ENCODE assay signal across 1 cellular context in the genomic region with DNA sequence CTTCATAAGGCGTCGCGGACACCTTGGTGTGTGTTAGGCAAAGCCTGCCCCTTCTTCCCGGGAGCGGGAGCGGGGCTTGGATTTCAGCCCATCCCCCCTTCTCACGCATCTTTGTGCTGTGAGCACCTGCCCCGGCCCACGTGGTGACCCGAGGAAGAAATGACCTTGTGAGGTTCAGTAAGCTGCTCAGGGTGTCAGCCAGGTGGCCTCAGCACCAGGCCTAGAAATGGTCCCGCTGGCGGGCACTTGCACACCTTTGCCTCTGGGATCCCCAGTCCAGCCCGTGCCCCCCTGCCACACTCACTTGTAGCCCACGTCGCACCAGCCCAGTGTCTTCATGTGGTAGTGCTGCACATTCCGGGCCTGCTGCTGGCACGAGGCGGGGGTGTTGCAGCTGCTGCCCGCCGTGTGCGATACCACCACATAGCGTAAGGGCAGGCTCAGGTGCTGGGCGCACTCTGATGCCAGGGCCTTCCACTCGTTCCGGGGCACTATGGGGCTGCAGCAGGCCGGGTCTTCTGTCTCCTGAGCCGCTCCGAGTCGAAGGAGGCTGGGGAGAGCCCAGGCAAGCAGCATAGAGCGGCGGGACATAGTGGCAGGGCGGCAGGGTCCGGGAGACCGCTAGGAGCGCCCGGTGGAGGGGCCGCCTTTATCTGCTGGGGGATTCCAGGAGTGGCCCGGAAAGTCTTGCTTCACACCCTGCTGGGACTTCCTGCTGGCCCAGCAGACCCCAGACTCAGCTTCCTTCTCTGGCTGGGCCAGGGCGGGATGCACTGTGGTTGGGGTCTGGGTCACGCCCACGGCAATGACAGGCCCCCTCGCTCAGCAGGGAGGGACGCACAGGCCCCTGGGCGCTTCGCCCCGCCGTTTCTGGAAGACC.
TF ChIP-seq lines count a peak whose summit lies in the region.

A gene with protein sequence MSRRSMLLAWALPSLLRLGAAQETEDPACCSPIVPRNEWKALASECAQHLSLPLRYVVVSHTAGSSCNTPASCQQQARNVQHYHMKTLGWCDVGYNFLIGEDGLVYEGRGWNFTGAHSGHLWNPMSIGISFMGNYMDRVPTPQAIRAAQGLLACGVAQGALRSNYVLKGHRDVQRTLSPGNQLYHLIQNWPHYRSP (minus strand): TSS at position 623 of the 880 bp plus-strand sequence. CDS start 32 bp downstream, at position 591.

TF ChIP-seq in WTC11, 78 proteins besides CTCF, POLR2A, EP300 and RAD21 (continued from another document):
- TF ChIP-seq, protein P1, sequence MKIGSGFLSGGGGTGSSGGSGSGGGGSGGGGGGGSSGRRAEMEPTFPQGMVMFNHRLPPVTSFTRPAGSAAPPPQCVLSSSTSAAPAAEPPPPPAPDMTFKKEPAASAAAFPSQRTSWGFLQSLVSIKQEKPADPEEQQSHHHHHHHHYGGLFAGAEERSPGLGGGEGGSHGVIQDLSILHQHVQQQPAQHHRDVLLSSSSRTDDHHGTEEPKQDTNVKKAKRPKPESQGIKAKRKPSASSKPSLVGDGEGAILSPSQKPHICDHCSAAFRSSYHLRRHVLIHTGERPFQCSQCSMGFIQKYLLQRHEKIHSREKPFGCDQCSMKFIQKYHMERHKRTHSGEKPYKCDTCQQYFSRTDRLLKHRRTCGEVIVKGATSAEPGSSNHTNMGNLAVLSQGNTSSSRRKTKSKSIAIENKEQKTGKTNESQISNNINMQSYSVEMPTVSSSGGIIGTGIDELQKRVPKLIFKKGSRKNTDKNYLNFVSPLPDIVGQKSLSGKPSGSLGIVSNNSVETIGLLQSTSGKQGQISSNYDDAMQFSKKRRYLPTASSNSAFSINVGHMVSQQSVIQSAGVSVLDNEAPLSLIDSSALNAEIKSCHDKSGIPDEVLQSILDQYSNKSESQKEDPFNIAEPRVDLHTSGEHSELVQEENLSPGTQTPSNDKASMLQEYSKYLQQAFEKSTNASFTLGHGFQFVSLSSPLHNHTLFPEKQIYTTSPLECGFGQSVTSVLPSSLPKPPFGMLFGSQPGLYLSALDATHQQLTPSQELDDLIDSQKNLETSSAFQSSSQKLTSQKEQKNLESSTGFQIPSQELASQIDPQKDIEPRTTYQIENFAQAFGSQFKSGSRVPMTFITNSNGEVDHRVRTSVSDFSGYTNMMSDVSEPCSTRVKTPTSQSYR (CRISPR knock-in tag; IDR thresholded peaks at IDR 0.05): peak; percentile 72; the same call in 1 of the 2 replicates
- TF ChIP-seq MYBL2 (CRISPR knock-in tag; IDR thresholded peaks at IDR 0.05): no peak
- no peak for TF ChIP-seq HMGA2 (CRISPR knock-in tag; IDR thresholded peaks at IDR 0.05)
- TF ChIP-seq TEAD1 (CRISPR knock-in tag; IDR thresholded peaks at IDR 0.05): no peak
- TF ChIP-seq, protein P2, sequence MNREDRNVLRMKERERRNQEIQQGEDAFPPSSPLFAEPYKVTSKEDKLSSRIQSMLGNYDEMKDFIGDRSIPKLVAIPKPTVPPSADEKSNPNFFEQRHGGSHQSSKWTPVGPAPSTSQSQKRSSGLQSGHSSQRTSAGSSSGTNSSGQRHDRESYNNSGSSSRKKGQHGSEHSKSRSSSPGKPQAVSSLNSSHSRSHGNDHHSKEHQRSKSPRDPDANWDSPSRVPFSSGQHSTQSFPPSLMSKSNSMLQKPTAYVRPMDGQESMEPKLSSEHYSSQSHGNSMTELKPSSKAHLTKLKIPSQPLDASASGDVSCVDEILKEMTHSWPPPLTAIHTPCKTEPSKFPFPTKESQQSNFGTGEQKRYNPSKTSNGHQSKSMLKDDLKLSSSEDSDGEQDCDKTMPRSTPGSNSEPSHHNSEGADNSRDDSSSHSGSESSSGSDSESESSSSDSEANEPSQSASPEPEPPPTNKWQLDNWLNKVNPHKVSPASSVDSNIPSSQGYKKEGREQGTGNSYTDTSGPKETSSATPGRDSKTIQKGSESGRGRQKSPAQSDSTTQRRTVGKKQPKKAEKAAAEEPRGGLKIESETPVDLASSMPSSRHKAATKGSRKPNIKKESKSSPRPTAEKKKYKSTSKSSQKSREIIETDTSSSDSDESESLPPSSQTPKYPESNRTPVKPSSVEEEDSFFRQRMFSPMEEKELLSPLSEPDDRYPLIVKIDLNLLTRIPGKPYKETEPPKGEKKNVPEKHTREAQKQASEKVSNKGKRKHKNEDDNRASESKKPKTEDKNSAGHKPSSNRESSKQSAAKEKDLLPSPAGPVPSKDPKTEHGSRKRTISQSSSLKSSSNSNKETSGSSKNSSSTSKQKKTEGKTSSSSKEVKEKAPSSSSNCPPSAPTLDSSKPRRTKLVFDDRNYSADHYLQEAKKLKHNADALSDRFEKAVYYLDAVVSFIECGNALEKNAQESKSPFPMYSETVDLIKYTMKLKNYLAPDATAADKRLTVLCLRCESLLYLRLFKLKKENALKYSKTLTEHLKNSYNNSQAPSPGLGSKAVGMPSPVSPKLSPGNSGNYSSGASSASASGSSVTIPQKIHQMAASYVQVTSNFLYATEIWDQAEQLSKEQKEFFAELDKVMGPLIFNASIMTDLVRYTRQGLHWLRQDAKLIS (CRISPR knock-in tag; IDR thresholded peaks at IDR 0.05; ENCODE audit: borderline replicate concordance): no peak
- TF ChIP-seq, protein P3, sequence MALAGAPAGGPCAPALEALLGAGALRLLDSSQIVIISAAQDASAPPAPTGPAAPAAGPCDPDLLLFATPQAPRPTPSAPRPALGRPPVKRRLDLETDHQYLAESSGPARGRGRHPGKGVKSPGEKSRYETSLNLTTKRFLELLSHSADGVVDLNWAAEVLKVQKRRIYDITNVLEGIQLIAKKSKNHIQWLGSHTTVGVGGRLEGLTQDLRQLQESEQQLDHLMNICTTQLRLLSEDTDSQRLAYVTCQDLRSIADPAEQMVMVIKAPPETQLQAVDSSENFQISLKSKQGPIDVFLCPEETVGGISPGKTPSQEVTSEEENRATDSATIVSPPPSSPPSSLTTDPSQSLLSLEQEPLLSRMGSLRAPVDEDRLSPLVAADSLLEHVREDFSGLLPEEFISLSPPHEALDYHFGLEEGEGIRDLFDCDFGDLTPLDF (CRISPR knock-in tag; IDR thresholded peaks at IDR 0.05): no peak
- TF ChIP-seq, protein P4, sequence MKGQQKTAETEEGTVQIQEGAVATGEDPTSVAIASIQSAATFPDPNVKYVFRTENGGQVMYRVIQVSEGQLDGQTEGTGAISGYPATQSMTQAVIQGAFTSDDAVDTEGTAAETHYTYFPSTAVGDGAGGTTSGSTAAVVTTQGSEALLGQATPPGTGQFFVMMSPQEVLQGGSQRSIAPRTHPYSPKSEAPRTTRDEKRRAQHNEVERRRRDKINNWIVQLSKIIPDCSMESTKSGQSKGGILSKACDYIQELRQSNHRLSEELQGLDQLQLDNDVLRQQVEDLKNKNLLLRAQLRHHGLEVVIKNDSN (CRISPR knock-in tag; IDR thresholded peaks at IDR 0.05): peak; percentile 37; the same call in 1 of the 2 replicates
- no peak for TF ChIP-seq EMX1 (CRISPR knock-in tag; IDR thresholded peaks at IDR 0.05)
- TF ChIP-seq, protein P5, sequence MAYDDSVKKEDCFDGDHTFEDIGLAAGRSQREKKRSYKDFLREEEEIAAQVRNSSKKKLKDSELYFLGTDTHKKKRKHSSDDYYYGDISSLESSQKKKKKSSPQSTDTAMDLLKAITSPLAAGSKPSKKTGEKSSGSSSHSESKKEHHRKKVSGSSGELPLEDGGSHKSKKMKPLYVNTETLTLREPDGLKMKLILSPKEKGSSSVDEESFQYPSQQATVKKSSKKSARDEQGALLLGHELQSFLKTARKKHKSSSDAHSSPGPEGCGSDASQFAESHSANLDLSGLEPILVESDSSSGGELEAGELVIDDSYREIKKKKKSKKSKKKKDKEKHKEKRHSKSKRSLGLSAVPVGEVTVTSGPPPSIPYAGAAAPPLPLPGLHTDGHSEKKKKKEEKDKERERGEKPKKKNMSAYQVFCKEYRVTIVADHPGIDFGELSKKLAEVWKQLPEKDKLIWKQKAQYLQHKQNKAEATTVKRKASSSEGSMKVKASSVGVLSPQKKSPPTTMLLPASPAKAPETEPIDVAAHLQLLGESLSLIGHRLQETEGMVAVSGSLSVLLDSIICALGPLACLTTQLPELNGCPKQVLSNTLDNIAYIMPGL (CRISPR knock-in tag; IDR thresholded peaks at IDR 0.05): no peak
- TF ChIP-seq RELA (CRISPR knock-in tag; IDR thresholded peaks at IDR 0.05; ENCODE audit: borderline replicate concordance): 0 out of 2 replicates have a peak, but pooled peaks have one; percentile 20
- TF ChIP-seq, protein P6, sequence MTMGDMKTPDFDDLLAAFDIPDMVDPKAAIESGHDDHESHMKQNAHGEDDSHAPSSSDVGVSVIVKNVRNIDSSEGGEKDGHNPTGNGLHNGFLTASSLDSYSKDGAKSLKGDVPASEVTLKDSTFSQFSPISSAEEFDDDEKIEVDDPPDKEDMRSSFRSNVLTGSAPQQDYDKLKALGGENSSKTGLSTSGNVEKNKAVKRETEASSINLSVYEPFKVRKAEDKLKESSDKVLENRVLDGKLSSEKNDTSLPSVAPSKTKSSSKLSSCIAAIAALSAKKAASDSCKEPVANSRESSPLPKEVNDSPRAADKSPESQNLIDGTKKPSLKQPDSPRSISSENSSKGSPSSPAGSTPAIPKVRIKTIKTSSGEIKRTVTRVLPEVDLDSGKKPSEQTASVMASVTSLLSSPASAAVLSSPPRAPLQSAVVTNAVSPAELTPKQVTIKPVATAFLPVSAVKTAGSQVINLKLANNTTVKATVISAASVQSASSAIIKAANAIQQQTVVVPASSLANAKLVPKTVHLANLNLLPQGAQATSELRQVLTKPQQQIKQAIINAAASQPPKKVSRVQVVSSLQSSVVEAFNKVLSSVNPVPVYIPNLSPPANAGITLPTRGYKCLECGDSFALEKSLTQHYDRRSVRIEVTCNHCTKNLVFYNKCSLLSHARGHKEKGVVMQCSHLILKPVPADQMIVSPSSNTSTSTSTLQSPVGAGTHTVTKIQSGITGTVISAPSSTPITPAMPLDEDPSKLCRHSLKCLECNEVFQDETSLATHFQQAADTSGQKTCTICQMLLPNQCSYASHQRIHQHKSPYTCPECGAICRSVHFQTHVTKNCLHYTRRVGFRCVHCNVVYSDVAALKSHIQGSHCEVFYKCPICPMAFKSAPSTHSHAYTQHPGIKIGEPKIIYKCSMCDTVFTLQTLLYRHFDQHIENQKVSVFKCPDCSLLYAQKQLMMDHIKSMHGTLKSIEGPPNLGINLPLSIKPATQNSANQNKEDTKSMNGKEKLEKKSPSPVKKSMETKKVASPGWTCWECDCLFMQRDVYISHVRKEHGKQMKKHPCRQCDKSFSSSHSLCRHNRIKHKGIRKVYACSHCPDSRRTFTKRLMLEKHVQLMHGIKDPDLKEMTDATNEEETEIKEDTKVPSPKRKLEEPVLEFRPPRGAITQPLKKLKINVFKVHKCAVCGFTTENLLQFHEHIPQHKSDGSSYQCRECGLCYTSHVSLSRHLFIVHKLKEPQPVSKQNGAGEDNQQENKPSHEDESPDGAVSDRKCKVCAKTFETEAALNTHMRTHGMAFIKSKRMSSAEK (CRISPR knock-in tag; IDR thresholded peaks at IDR 0.05; ENCODE audit: borderline replicate concordance): no peak
- TF ChIP-seq, protein P7, sequence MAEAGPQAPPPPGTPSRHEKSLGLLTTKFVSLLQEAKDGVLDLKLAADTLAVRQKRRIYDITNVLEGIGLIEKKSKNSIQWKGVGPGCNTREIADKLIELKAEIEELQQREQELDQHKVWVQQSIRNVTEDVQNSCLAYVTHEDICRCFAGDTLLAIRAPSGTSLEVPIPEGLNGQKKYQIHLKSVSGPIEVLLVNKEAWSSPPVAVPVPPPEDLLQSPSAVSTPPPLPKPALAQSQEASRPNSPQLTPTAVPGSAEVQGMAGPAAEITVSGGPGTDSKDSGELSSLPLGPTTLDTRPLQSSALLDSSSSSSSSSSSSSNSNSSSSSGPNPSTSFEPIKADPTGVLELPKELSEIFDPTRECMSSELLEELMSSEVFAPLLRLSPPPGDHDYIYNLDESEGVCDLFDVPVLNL (CRISPR knock-in tag; IDR thresholded peaks at IDR 0.05; ENCODE audit: borderline replicate concordance, low read depth): 0 out of 2 replicates have a peak, but pooled peaks have one; percentile 33
- no peak for TF ChIP-seq NFATC4 (CRISPR knock-in tag; IDR thresholded peaks at IDR 0.05)
- TF ChIP-seq, protein P8, sequence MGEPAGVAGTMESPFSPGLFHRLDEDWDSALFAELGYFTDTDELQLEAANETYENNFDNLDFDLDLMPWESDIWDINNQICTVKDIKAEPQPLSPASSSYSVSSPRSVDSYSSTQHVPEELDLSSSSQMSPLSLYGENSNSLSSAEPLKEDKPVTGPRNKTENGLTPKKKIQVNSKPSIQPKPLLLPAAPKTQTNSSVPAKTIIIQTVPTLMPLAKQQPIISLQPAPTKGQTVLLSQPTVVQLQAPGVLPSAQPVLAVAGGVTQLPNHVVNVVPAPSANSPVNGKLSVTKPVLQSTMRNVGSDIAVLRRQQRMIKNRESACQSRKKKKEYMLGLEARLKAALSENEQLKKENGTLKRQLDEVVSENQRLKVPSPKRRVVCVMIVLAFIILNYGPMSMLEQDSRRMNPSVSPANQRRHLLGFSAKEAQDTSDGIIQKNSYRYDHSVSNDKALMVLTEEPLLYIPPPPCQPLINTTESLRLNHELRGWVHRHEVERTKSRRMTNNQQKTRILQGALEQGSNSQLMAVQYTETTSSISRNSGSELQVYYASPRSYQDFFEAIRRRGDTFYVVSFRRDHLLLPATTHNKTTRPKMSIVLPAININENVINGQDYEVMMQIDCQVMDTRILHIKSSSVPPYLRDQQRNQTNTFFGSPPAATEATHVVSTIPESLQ (CRISPR knock-in tag; IDR thresholded peaks at IDR 0.05): no peak
- no peak for TF ChIP-seq ZNF317 (CRISPR knock-in tag; IDR thresholded peaks at IDR 0.05; ENCODE audit: borderline replicate concordance, low read depth)
- TF ChIP-seq PRRX2 (CRISPR knock-in tag; IDR thresholded peaks at IDR 0.05): no peak
- no peak for TF ChIP-seq JUN (CRISPR knock-in tag; IDR thresholded peaks at IDR 0.05)
- no peak for TF ChIP-seq ZNF416 (CRISPR knock-in tag; IDR thresholded peaks at IDR 0.05)
- TF ChIP-seq, protein P9, sequence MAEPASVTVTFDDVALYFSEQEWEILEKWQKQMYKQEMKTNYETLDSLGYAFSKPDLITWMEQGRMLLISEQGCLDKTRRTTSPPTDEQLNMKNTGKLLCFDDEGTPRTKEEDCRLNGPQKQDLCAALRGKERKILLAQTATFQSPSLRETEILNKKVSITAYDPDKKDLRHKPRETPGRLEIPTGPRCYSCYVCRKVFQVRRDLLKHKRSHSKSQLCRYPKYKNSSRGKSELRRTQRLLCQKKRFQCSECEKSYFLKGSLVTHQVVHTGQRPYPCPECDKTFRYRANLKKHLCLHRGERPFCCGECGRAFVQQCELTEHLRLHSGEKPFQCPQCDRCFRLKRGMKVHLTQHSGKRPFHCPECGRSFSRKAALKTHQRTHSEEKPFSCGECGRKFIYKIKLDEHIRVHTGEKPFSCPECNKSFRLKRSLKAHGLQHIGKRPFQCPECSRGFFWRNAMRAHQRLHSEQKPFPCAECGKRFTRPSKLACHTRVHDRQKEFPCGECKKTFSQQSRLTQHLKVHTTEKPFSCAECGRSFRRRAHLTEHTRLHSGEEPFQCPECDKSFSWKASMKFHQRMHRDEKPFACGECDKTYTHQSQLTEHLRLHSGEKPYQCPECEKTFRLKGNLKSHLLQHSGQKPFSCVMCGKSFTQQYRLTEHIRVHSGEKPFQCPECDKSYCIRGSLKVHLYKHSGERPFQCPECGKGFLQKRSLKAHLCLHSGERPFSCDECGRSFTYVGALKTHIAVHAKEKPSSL (CRISPR knock-in tag; conservative IDR thresholded peaks at IDR 0.05): no peak
